8 cellular contexts compared by ENCODE assay signal in genomic region chr15:42490743-42491539, GRCh38. TPM values are rescaled to one million over a fixed set of nuclear protein-coding genes. Genes with fewer than 3 reads are reported as not detected.
DNase-seq lines count a peak whose midpoint lies in the region; ATAC-seq and TF ChIP-seq lines count a peak whose summit lies in the region.

TSS of gene ZNF106 (minus strand) at chr15:42491141. CDS start at chr15:42472289, 18,852 bp downstream.

- peak within 1 kb of the TSS; percentile 86 for H2BK5ac ChIP-seq in trophoblast cell (ENCODE audit: low read depth, low read length, poor library complexity)

- H3K79me2 ChIP-seq in trophoblast cell (ENCODE audit: control insufficient read depth, insufficient read depth, low read length, poor library complexity) = peaks cover 6% of the 10 kb centered on the region

- H3K4me1 ChIP-seq in heart left ventricle = peaks cover 0 to 63% (median 35%) of the 10 kb centered on the region in 12 donors
- peaks cover 0 to 3% of the 10 kb centered on the region in 2 experiments for H3K4me1 ChIP-seq in trophoblast cell (ENCODE audit: control insufficient read depth in 1 of 2, insufficient read depth in 2 of 2, low read length in 2 of 2)
- H3K4me1 ChIP-seq in transverse colon = peaks cover 10 to 43% (median 26%) of the 10 kb centered on the region in 4 donors

- CTCF ChIA-PET in T-cell (lab: Charles Lee) = no interaction called here

- H3K36me3 ChIP-seq in heart left ventricle = peaks cover 0 to 2% (median 0%) of the 10 kb centered on the region in 9 donors
- no peaks in the 10 kb centered on the region for H3K36me3 ChIP-seq in trophoblast cell (ENCODE audit: control insufficient read depth in 1 of 2, insufficient read depth in 2 of 2, low read length in 2 of 2)
- H3K36me3 ChIP-seq in transverse colon = no peaks in the 10 kb centered on the region

- H3K27ac ChIP-seq in adipose tissue (ENCODE audit: low read depth, low read length) (peak within 1 kb of the TSS; percentile 74), heart left ventricle (peak within 1 kb of the TSS; percentile 86 to 99 (median 94)), trophoblast cell (ENCODE audit: low read depth, low read length) (peak within 1 kb of the TSS; percentile 81), transverse colon (peak within 1 kb of the TSS; percentile 90 to 95 (median 94))

- H3K14ac ChIP-seq in trophoblast cell (ENCODE audit: low read length) = peak within 1 kb of the TSS; percentile 94

- peaks cover 52 to 65% (median 53%) of the 10 kb centered on the region in 3 donors for H3K4me1 Mint-ChIP-seq in T-cell

- H4K91ac ChIP-seq in trophoblast cell (ENCODE audit: low read depth, low read length) = peak within 1 kb of the TSS; percentile 93

- DNase-seq in EH (ENCODE audit: low read depth) (peak; percentile 92), NCI-H146 (lab: John Stamatoyannopoulos, UW) (peak; percentile 84), T-cell (peak; percentile 68 to 86 (median 81)), heart left ventricle (peak; percentile 87 to 94 (median 89)), trophoblast cell (peak; percentile 81 to 95), transverse colon (peak; percentile 89)

- peak within 1 kb of the TSS; percentile 98 for H4K12ac ChIP-seq in trophoblast cell (ENCODE audit: low read depth, low read length)

- H2AFZ ChIP-seq in trophoblast cell (ENCODE audit: insufficient read depth, low read length, poor library complexity) = peak within 1 kb of the TSS; percentile 95

- POLR2A ChIA-PET in T-cell (lab: Charles Lee) = interaction anchor here (0.5 to 0.8 kb wide), 4 partner anchors 84 to 1193 kb away, joined by 3 to 8 read pairs (median 4); partner anchors contain the start of genes GANC (in 1 of the 2), STARD9 (in 1 of the 2) and TMEM87A (in 1 of the 2)

- H3K4me3 ChIP-seq in heart left ventricle (peak within 1 kb of the TSS; percentile 52 to 96 (median 87)), trophoblast cell (ENCODE audit: low read depth, low read length) (peak within 1 kb of the TSS; percentile 86), transverse colon (peak within 1 kb of the TSS; percentile 70 to 98 (median 89))

- TF ChIP-seq CTCF in heart left ventricle (IDR thresholded peaks at IDR 0.05) (peak in 2 of 12 donors; percentile 20 to 25), transverse colon (IDR thresholded peaks at IDR 0.05) (no peak)

- peak within 1 kb of the TSS; percentile 93 for H3K4me2 ChIP-seq in trophoblast cell (ENCODE audit: low read length)

- H2AK5ac ChIP-seq in trophoblast cell (ENCODE audit: low read length) = peak within 1 kb of the TSS; percentile 3

- peak within 1 kb of the TSS; percentile 98 for H3K4ac ChIP-seq in trophoblast cell (ENCODE audit: low read depth, low read length)

- H3K9ac ChIP-seq in trophoblast cell (ENCODE audit: low read length) = peak within 1 kb of the TSS; percentile 93

- H2BK120ac ChIP-seq in trophoblast cell (ENCODE audit: insufficient read depth, low read length, poor library complexity) = peak within 1 kb of the TSS; percentile 95

- H3K4me3 Mint-ChIP-seq in T-cell = peak within 1 kb of the TSS; percentile 95 to 98 (median 96)

- no peaks in the 10 kb centered on the region for H3K9me3 Mint-ChIP-seq in T-cell

- peak within 1 kb of the TSS; percentile 97 for H3K18ac ChIP-seq in trophoblast cell (ENCODE audit: low read length)

- peak; percentile 57 to 95 for TF ChIP-seq POLR2A in heart left ventricle (IDR thresholded peaks at IDR 0.05)
- peak; percentile 84 for TF ChIP-seq POLR2A in transverse colon (IDR thresholded peaks at IDR 0.05)

- H3K27me3 Mint-ChIP-seq in T-cell = no peaks in the 10 kb centered on the region

- 0 to 1% (median 1%) methylated on average over 47 to 49 of the region's 49 CpGs for WGBS in adipose tissue, 3 donors
- WGBS in heart left ventricle, 4 donors = 0 to 1% (median 1%) methylated on average over 43 to 49 of the region's 49 CpGs
- no CpG with 5 or more reads among the region's 49 CpGs for whole genome bisulfite sequencing in trophoblast cell (ENCODE audit: extremely low coverage, insufficient coverage, insufficient read length)
- 0 to 1% methylated on average over 19 to 47 of the region's 49 CpGs for whole genome bisulfite sequencing in transverse colon (ENCODE audit: low coverage in 1 of 2), 2 donors

- H2BK12ac ChIP-seq in trophoblast cell (ENCODE audit: low read length) = no peak within 1 kb of the TSS

- intact Hi-C loops in heart left ventricle (cut with DNase I) (loop anchor here in 1 of 10 donors (10.0 kb wide), 1 partner anchor 216 kb away; the partner anchor contains the start of genes GANC and TMEM87A), transverse colon (cut with DNase I; ENCODE audit: low total_unique reads) (no loop called here)

- peaks cover 15% of the 10 kb centered on the region for H3K79me1 ChIP-seq in trophoblast cell (ENCODE audit: low read length)

- TF ChIP-seq EP300 in transverse colon (IDR thresholded peaks at IDR 0.05; ENCODE audit: low read depth) = no peak

- in situ Hi-C loops in transverse colon (cut with MboI; ENCODE audit: low pct_ligation_motif_present in 1 of 4, low pct_unique_long_range_greater_than_20kb in 1 of 4, low sequenced_read_pairs in 3 of 4) = no loop called here

- H3K23ac ChIP-seq in trophoblast cell (ENCODE audit: low read length) = no peak within 1 kb of the TSS

- H3K9me3 ChIP-seq in heart left ventricle = no peaks in the 10 kb centered on the region
- H3K9me3 ChIP-seq in trophoblast cell (ENCODE audit: insufficient read depth, low read depth, low read length) = no peaks in the 10 kb centered on the region
- H3K9me3 ChIP-seq in transverse colon = no peaks in the 10 kb centered on the region

- peak within 1 kb of the TSS; percentile 97 to 98 for H3K27ac Mint-ChIP-seq in T-cell

- peak; percentile 56 for ATAC-seq in HG02588 (IDR thresholded peaks at IDR 0.05; ENCODE audit: unreplicated experiment)
- peak; percentile 54 to 65 (median 60) for ATAC-seq in T-cell (replicated peaks in 1 of 4)
- ATAC-seq in heart left ventricle = peak; percentile 37 to 69 (median 67)

- H3K27me3 ChIP-seq in heart left ventricle = no peaks in the 10 kb centered on the region
- no peaks in the 10 kb centered on the region for H3K27me3 ChIP-seq in trophoblast cell (ENCODE audit: insufficient read depth, low read length)
- no peaks in the 10 kb centered on the region for H3K27me3 ChIP-seq in transverse colon

- H4K8ac ChIP-seq in trophoblast cell (ENCODE audit: low read depth, low read length) = peak within 1 kb of the TSS; percentile 96

- H3K36me3 Mint-ChIP-seq in T-cell = no peaks in the 10 kb centered on the region

RNA-seq across cellular contexts. Expression of gene ZNF106, which starts in this region (rescaled TPM):
- total RNA-seq in T-cell (10 to 100 TPM; 33.1 to 41.1 (median 36.7) TPM), heart left ventricle (100 to 1,000 TPM; 335 to 999 (median 717) TPM), transverse colon (10 to 100 TPM; 44.2 to 60.6 (median 50.0) TPM)
- polyA plus RNA-seq in adipose tissue (10 to 100 TPM in 2 of 3 donors, 1 to 10 TPM in 1; 6.8 to 30.7 (median 24.2) TPM), heart left ventricle (100 to 1,000 TPM; 135 to 196 TPM)
- polyA plus RNA-seq in trophoblast cell (2013) = 20.0 and 20.5 TPM in 2 replicates

Comparison
In these comparisons a context has a peak if more than half of its experiments do, and no peak if none do; other contexts are left out.
1. Peak in every context shown above with its lines: DNase-seq, ATAC-seq, H3K4me3 ChIP-seq and H3K27ac ChIP-seq.
2. RNA of gene ZNF106 (total RNA-seq): 335 to 999 TPM in heart left ventricle; 44.2 to 60.6 TPM in transverse colon and 33.1 to 41.1 TPM in T-cell; every median in the first group is over 4 times any median in the second.
3. RNA of gene ZNF106 (polyA plus RNA-seq): 135 to 196 TPM in heart left ventricle; 6.8 to 30.7 TPM in adipose tissue; every median in the first group is over 4 times any median in the second.